ENCODE assay signal across 16 cellular contexts in the genomic region with DNA sequence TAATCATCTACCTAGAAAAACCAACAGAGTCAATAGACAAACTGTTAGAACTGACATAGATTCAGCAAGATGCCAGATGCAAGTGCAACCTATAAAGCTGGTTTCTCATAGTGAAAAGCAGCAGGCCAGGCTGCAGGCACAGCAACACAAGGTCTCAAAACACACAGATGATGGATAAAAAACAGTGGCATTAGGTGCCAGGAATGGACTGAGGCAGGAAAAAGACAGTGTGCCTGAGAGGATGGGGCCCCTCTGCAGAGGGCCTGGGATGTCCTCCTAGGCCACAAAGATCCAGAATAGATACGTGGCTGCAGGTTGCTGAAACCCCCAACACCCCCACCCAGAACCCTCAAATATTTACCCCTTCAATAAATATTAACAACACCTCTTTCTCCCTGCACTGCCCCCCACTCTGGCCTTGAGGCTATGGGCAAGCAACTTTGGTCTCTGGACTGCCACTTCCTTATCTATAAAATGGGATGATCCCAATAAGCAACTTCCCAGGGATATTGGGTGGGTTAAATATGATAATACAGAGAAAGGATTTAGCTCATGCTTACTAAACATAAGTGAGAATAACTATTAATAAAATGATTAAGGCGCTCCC. TPM values are rescaled to one million over a fixed set of nuclear protein-coding genes. Genes with fewer than 3 reads are reported as not detected.
"Had no signal": no experiment of that assay in that cellular context is flagged by ENCODE, and none has a peak within 500 bp of the region (broad histone marks: within the 10 kb centered on the region; RNA-seq: fewer than 3 reads in every experiment).

No MANE protein-coding gene starts in this region.

- H3K36me3 ChIP-seq: left ventricle myocardium inferior, lower lobe of right lung, neural progenitor cell, pancreas, prostate gland had no signal

- H3K9me3 ChIP-seq: prostate gland had no signal

- DNase-seq: effector CD4-positive, alpha-beta T cell; left cardiac atrium; left ventricle myocardium inferior; midbrain; occipital lobe; stimulated activated naive CD4-positive, alpha-beta T cell treated with Interleukin-2 at 50 U/mL for 16 hours; trophoblast cell had no signal

- H3K27me3 ChIP-seq: neural progenitor cell, pancreas had no signal

- H3K4me3 Mint-ChIP-seq: memory B cell; natural killer cell treated with Interleukin-12 subunit alpha and Interleukin-12 subunit beta and Interleukin-15 and Interleukin-18, amount 100 ng/mL, for 72 hours; neural progenitor cell had no signal

- H3K27ac Mint-ChIP-seq: memory B cell; natural killer cell treated with Interleukin-12 subunit alpha and Interleukin-12 subunit beta and Interleukin-15 and Interleukin-18, amount 100 ng/mL, for 72 hours; neural progenitor cell had no signal

- H3K4me3 ChIP-seq: coronary artery, left ventricle myocardium inferior, lower lobe of right lung, neural progenitor cell, pancreas, prostate gland had no signal

- H3K4me1 Mint-ChIP-seq: memory B cell had no signal

- H3K9ac ChIP-seq: neural progenitor cell had no signal

- H3K36me3 Mint-ChIP-seq: neural progenitor cell had no signal

- H3K27ac ChIP-seq: coronary artery, left ventricle myocardium inferior, lower lobe of right lung, neural progenitor cell, pancreas, prostate gland had no signal

- H3K4me1 ChIP-seq: lower lobe of right lung, pancreas, prostate gland had no signal

- FAIRE-seq: frontal cortex, keratinocyte, pancreas had no signal

RNA-seq across cellular contexts. Expression of gene FGD5, which starts 35.2 kb away (rescaled TPM):
- total RNA-seq: natural killer cell treated with Interleukin-12 subunit alpha and Interleukin-12 subunit beta and Interleukin-15 and Interleukin-18, amount 100 ng/mL, for 72 hours had no signal
- polyA plus RNA-seq: keratinocyte had no signal
